In genomic region chr6:110755411-110755834, GRCh38 we compare ENCODE assay signal across 16 cellular contexts.
"Had no signal": no experiment of that assay in that cellular context is flagged by ENCODE, and none has a peak within 500 bp of the region (broad histone marks: within the 10 kb centered on the region; RNA-seq: fewer than 3 reads in every experiment).

No MANE protein-coding gene starts in this region.

- ATAC-seq: activated T-cell treated with anti-CD3 and anti-CD28 coated beads, Interleukin-2, amount 50 U/mL, for 4 hours; esophagus mucosa; stimulated activated memory B cell treated with anti-CD40 and anti-IgM and Interleukin-4, amounts not matched to agents 10 μg/mL and 1 μg/mL and 100 μg/mL, for 72 hours had no signal

- H3K27ac ChIP-seq: left ventricle myocardium inferior, right atrium auricular region, SJSA1, tibial artery had no signal

- H3K27me3 ChIP-seq: right atrium auricular region, SJSA1, tibial artery had no signal

- H3K4me3 ChIP-seq: left ventricle myocardium inferior, right atrium auricular region, SJSA1, smooth muscle cell, tibial artery had no signal

- H3K36me3 ChIP-seq: left ventricle myocardium inferior, right atrium auricular region, SJSA1, tibial artery had no signal

- H3K9me3 ChIP-seq: left ventricle myocardium inferior, right atrium auricular region, SJSA1, tibial artery had no signal

- DNase-seq: activated CD4-positive, alpha-beta memory T cell treated with anti-CD3 and anti-CD28 coated beads for 36 hours; activated effector memory CD4-positive, alpha-beta T cell treated with anti-CD3 and anti-CD28 coated beads, Interleukin-2, amount 50 U/mL, for 16 hours; activated T-cell treated with anti-CD3 and anti-CD28 coated beads, Interleukin-2, amount 50 U/mL, for 4 hours; dermis blood vessel endothelial cell; endodermal cell; glutamatergic neuron; left ventricle myocardium inferior; mesenchymal stem cell; tibial artery had no signal

- H3K27ac Mint-ChIP-seq: activated CD4-positive, alpha-beta memory T cell treated with anti-CD3 and anti-CD28 coated beads for 36 hours; activated naive CD8-positive, alpha-beta T cell; endodermal cell; stimulated activated memory B cell treated with anti-CD40 and anti-IgM and Interleukin-4, amounts not matched to agents 10 μg/mL and 1 μg/mL and 100 μg/mL, for 72 hours had no signal

- H3K27me3 Mint-ChIP-seq: activated CD4-positive, alpha-beta memory T cell treated with anti-CD3 and anti-CD28 coated beads for 36 hours; activated naive CD8-positive, alpha-beta T cell; central memory CD8-positive, alpha-beta T cell; stimulated activated memory B cell treated with anti-CD40 and anti-IgM and Interleukin-4, amounts not matched to agents 10 μg/mL and 1 μg/mL and 100 μg/mL, for 72 hours had no signal

- H3K9me3 Mint-ChIP-seq: activated CD4-positive, alpha-beta memory T cell treated with anti-CD3 and anti-CD28 coated beads for 36 hours; activated T-cell treated with anti-CD3 and anti-CD28 coated beads, Interleukin-2, amount 50 U/mL, for 4 hours; central memory CD8-positive, alpha-beta T cell; endodermal cell; stimulated activated memory B cell treated with anti-CD40 and anti-IgM and Interleukin-4, amounts not matched to agents 10 μg/mL and 1 μg/mL and 100 μg/mL, for 72 hours had no signal

- H3K4me3 Mint-ChIP-seq: activated CD4-positive, alpha-beta memory T cell treated with anti-CD3 and anti-CD28 coated beads for 36 hours; activated naive CD8-positive, alpha-beta T cell; activated T-cell treated with anti-CD3 and anti-CD28 coated beads, Interleukin-2, amount 50 U/mL, for 4 hours; central memory CD8-positive, alpha-beta T cell; endodermal cell; stimulated activated memory B cell treated with anti-CD40 and anti-IgM and Interleukin-4, amounts not matched to agents 10 μg/mL and 1 μg/mL and 100 μg/mL, for 72 hours had no signal

- H3K4me2 ChIP-seq: smooth muscle cell had no signal

- H3K4me1 ChIP-seq: left ventricle myocardium inferior, right atrium auricular region, SJSA1, tibial artery had no signal
